In the genomic region with DNA sequence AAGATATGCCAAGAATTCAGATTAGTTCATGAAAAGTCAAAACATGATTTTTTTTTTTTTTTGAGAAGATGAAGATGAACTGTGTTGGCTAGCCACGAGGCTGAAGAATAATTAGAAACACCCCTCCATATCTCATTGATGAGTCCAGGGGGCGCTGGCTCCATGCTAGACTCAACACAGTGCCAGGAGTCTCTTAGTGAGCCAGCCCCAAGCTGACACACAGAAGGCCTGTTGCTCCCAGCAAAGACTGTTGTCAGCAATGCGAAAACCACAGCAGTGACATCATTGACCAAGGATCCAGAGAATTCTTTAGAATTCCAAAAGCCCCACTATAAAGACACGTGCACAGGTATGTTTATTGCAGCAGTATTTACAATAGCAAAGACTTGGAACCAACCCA, we compare ENCODE assay signal across 17 cellular contexts.
DNase-seq lines count a peak whose midpoint lies in the region; ATAC-seq, FAIRE-seq and TF ChIP-seq lines count a peak whose summit lies in the region.
"Had no signal": no experiment of that assay in that cellular context is flagged by ENCODE, and none has a peak within 500 bp of the region (broad histone marks: within the 10 kb centered on the region; RNA-seq: fewer than 3 reads in every experiment).

No MANE protein-coding gene starts in this region.

- H2BK12ac ChIP-seq in trophoblast cell (ENCODE audit: low read length) = no peak overlapping the region

- no peak for FAIRE-seq in GM12892 (lab: Jason Lieb, UNC)

- H4K12ac ChIP-seq in trophoblast cell (ENCODE audit: low read depth, low read length) = no peak overlapping the region

- H3K18ac ChIP-seq in trophoblast cell (ENCODE audit: low read length) = no peak overlapping the region

- WGBS in trophoblast cell (ENCODE audit: extremely low coverage, insufficient coverage, insufficient read length) = no CpG with 5 or more reads among the region's 4 CpGs

- no peaks in the 10 kb centered on the region; the same call in 1 of the 2 replicates for H3K9me3 ChIP-seq in MG63
- peaks cover 2% of the 10 kb centered on the region for H3K9me3 ChIP-seq in trophoblast cell (ENCODE audit: insufficient read depth, low read depth, low read length)
- H3K9me3 ChIP-seq: heart left ventricle, neutrophil had no signal

- no peak overlapping the region for H4K8ac ChIP-seq in trophoblast cell (ENCODE audit: low read depth, low read length)

- H3K4ac ChIP-seq in trophoblast cell (ENCODE audit: low read depth, low read length) = no peak overlapping the region

- no peak overlapping the region for H3K4me2 ChIP-seq in trophoblast cell (ENCODE audit: low read length)

- H2AFZ ChIP-seq in trophoblast cell (ENCODE audit: insufficient read depth, low read length, poor library complexity) = no peak overlapping the region

- no peak overlapping the region for H3K9ac ChIP-seq in trophoblast cell (ENCODE audit: low read length)

- H3K23ac ChIP-seq in trophoblast cell (ENCODE audit: low read length) = no peak overlapping the region

- peak; percentile 2 for DNase-seq in DMS 273 (lab: John Stamatoyannopoulos, UW; ENCODE audit: unreplicated experiment)
- DNase-seq in DMS 273 treated with DMSO at 0.1 percent for 48 hours (lab: John Stamatoyannopoulos, UW) = no peak
- DNase-seq in MG63 = peak; percentile 8
- peak; percentile 44 for DNase-seq in astrocyte of the spinal cord (ENCODE audit: low read depth, low spot score)
- peak; percentile 55 to 76 for DNase-seq in trophoblast cell
- no peak for DNase-seq in GM12892 (ENCODE audit: insufficient read length)
- DNase-seq in middle frontal gyrus (ENCODE audit: extremely low spot score, low spot score) = no peak
- DNase-seq: activated CD4-positive, alpha-beta T cell treated with anti-CD3 and anti-CD28 coated beads for 4 hours; aorta; NCI-H1048; NCI-H510A; SW 1271 had no signal

- in situ Hi-C loops in astrocyte of the spinal cord (cut with HindIII; ENCODE audit: low sequenced_read_pairs) = no loop called here

- no peak for ATAC-seq in HG03045 (IDR thresholded peaks at IDR 0.05; ENCODE audit: unreplicated experiment)
- ATAC-seq: heart left ventricle had no signal

- peaks cover 56% of the 10 kb centered on the region for H3K27me3 ChIP-seq in MG63
- no peaks in the 10 kb centered on the region for H3K27me3 ChIP-seq in trophoblast cell (ENCODE audit: insufficient read depth, low read length)
- H3K27me3 ChIP-seq: neutrophil had no signal

- H3K14ac ChIP-seq in trophoblast cell (ENCODE audit: low read length) = no peak overlapping the region

- TF ChIP-seq CTCF in astrocyte of the spinal cord (IDR thresholded peaks at IDR 0.05; ENCODE audit: low read depth, low read length) = peak; percentile 6

- no peak overlapping the region for H3K27ac ChIP-seq in trophoblast cell (ENCODE audit: low read depth, low read length)
- H3K27ac ChIP-seq: 22Rv1, heart left ventricle, neutrophil had no signal

- H3K36me3 ChIP-seq in MG63 (no peaks in the 10 kb centered on the region), trophoblast cell (ENCODE audit: control insufficient read depth in 1 of 2, insufficient read depth in 2 of 2, low read length in 2 of 2) (no peaks in the 10 kb centered on the region)
- H3K36me3 ChIP-seq: heart left ventricle, neutrophil had no signal

- H4K91ac ChIP-seq in trophoblast cell (ENCODE audit: low read depth, low read length) = no peak overlapping the region

- no peak overlapping the region for H3K4me3 ChIP-seq in MG63
- H3K4me3 ChIP-seq in astrocyte of the spinal cord (ENCODE audit: low read depth, low read length) = no peak overlapping the region
- no peak overlapping the region for H3K4me3 ChIP-seq in trophoblast cell (ENCODE audit: low read depth, low read length)
- H3K4me3 ChIP-seq: heart left ventricle, lung had no signal

- H3K79me2 ChIP-seq in trophoblast cell (ENCODE audit: control insufficient read depth, insufficient read depth, low read length, poor library complexity) = no peaks in the 10 kb centered on the region

- no peak for TF ChIP-seq POLR2A in GM12892 (IDR thresholded peaks at IDR 0.05; ENCODE audit: low read depth, low read length)

- H3K4me1 ChIP-seq in trophoblast cell (ENCODE audit: control insufficient read depth in 1 of 2, insufficient read depth in 2 of 2, low read length in 2 of 2) = no peaks in the 10 kb centered on the region

- H2AK5ac ChIP-seq in trophoblast cell (ENCODE audit: low read length) = no peak overlapping the region

- no peak overlapping the region for H2BK5ac ChIP-seq in trophoblast cell (ENCODE audit: low read depth, low read length, poor library complexity)

- H3K79me1 ChIP-seq in trophoblast cell (ENCODE audit: low read length) = no peaks in the 10 kb centered on the region

- H2BK120ac ChIP-seq in trophoblast cell (ENCODE audit: insufficient read depth, low read length, poor library complexity) = no peak overlapping the region

Comparison
In these comparisons a context has a peak if more than half of its experiments do, and no peak if none do; other contexts are left out.
1. DNase-seq: peak in DMS 273 (single experiment), MG63 (single experiment), astrocyte of the spinal cord (single experiment) and trophoblast cell (2 of 2); none in DMS 273 treated with DMSO at 0.1 percent for 48 hours (single experiment), GM12892 (single experiment) and middle frontal gyrus (single experiment).